In genomic region chr20:44948107-44948506, GRCh38 we compare ENCODE assay signal across 29 cellular contexts.
"Had no signal": no experiment of that assay in that cellular context is flagged by ENCODE, and none has a peak within 500 bp of the region (broad histone marks: within the 10 kb centered on the region; RNA-seq: fewer than 3 reads in every experiment).

No MANE protein-coding gene starts in this region.

- DNase-seq: colonic mucosa; effector CD8-positive, alpha-beta T cell; endodermal cell; foreskin keratinocyte; glutamatergic neuron; heart right ventricle; hypothalamus; left ventricle myocardium superior; lower lobe of right lung; mucosa of descending colon; naive B cell; spleen; stimulated activated CD4-positive, alpha-beta T cell treated with anti-CD3 and anti-CD28 coated beads, Interleukin-4, amount 100 ng/mL, for 4 hours; stimulated activated naive CD8-positive, alpha-beta T cell treated with anti-CD3 and anti-CD28 coated beads, Interleukin-15, Interleukin-2, amounts not matched to agents 100 U/mL and 50 U/mL, for 24 hours; substantia nigra; tibial artery; upper lobe of left lung; uterus had no signal

- ATAC-seq: foreskin keratinocyte; heart right ventricle; left ventricle myocardium superior; mucosa of descending colon; natural killer cell treated with Interleukin-12 subunit alpha and Interleukin-12 subunit beta and Interleukin-15 and Interleukin-18, amount 100 ng/mL, for 72 hours; stimulated activated memory B cell treated with anti-CD40 and anti-IgM and Interleukin-4, amounts not matched to agents 10 μg/mL and 1 μg/mL and 100 μg/mL, for 72 hours; stimulated activated naive CD8-positive, alpha-beta T cell treated with anti-CD3 and anti-CD28 coated beads, Interleukin-15, Interleukin-2, amounts not matched to agents 100 U/mL and 50 U/mL, for 24 hours had no signal

- H3K4me1 ChIP-seq: colonic mucosa, esophagus muscularis mucosa, foreskin keratinocyte, lower lobe of right lung, parathyroid adenoma, prostate gland, right atrium auricular region, tibial artery, uterus had no signal

- H3K27me3 Mint-ChIP-seq: dendritic cell treated with granulocyte-macrophage colony-stimulating factor and Interleukin-4, amounts not matched to agents 40 ng/mL and 50 ng/mL, for 4 days; naive B cell; natural killer cell treated with Interleukin-12 subunit alpha and Interleukin-12 subunit beta and Interleukin-15 and Interleukin-18, amount 100 ng/mL, for 72 hours; stimulated activated memory B cell treated with anti-CD40 and anti-IgM and Interleukin-4, amounts not matched to agents 10 μg/mL and 1 μg/mL and 100 μg/mL, for 72 hours had no signal

- H3K9me3 Mint-ChIP-seq: dendritic cell treated with granulocyte-macrophage colony-stimulating factor and Interleukin-4, amounts not matched to agents 40 ng/mL and 50 ng/mL, for 4 days; endodermal cell; naive B cell; natural killer cell treated with Interleukin-12 subunit alpha and Interleukin-12 subunit beta and Interleukin-15 and Interleukin-18, amount 100 ng/mL, for 72 hours; neural crest cell; stimulated activated memory B cell treated with anti-CD40 and anti-IgM and Interleukin-4, amounts not matched to agents 10 μg/mL and 1 μg/mL and 100 μg/mL, for 72 hours had no signal

- H3K36me3 ChIP-seq: uterus had no signal

- H3K27ac Mint-ChIP-seq: dendritic cell treated with granulocyte-macrophage colony-stimulating factor and Interleukin-4, amounts not matched to agents 40 ng/mL and 50 ng/mL, for 4 days; endodermal cell; natural killer cell treated with Interleukin-12 subunit alpha and Interleukin-12 subunit beta and Interleukin-15 and Interleukin-18, amount 100 ng/mL, for 72 hours; stimulated activated memory B cell treated with anti-CD40 and anti-IgM and Interleukin-4, amounts not matched to agents 10 μg/mL and 1 μg/mL and 100 μg/mL, for 72 hours had no signal

- H3K4me1 Mint-ChIP-seq: endodermal cell, neural crest cell had no signal

- H3K4me3 ChIP-seq: colonic mucosa, esophagus muscularis mucosa, heart right ventricle, lower lobe of right lung, mucosa of descending colon, prostate gland, right atrium auricular region, skin epidermis, spleen, testis, tibial artery, upper lobe of left lung, uterus had no signal

- H3K4me3 Mint-ChIP-seq: dendritic cell treated with granulocyte-macrophage colony-stimulating factor and Interleukin-4, amounts not matched to agents 40 ng/mL and 50 ng/mL, for 4 days; endodermal cell; naive B cell; natural killer cell treated with Interleukin-12 subunit alpha and Interleukin-12 subunit beta and Interleukin-15 and Interleukin-18, amount 100 ng/mL, for 72 hours; neural crest cell; stimulated activated memory B cell treated with anti-CD40 and anti-IgM and Interleukin-4, amounts not matched to agents 10 μg/mL and 1 μg/mL and 100 μg/mL, for 72 hours had no signal

- H3K9me3 ChIP-seq: colonic mucosa, esophagus muscularis mucosa, heart right ventricle, lower lobe of right lung, mucosa of descending colon, prostate gland, right atrium auricular region, spleen, testis, tibial artery, upper lobe of left lung, uterus had no signal

- H3K27ac ChIP-seq: colonic mucosa, epithelial cell of prostate, esophagus muscularis mucosa, foreskin keratinocyte, heart right ventricle, lower lobe of right lung, parathyroid adenoma, prostate gland, right atrium auricular region, tibial artery, upper lobe of left lung, uterus had no signal

- H3K27me3 ChIP-seq: colonic mucosa, esophagus muscularis mucosa, foreskin keratinocyte, heart right ventricle, right atrium auricular region, spleen, testis, tibial artery, upper lobe of left lung, uterus had no signal
